ENCODE assay signal across 20 cellular contexts in the genomic region with DNA sequence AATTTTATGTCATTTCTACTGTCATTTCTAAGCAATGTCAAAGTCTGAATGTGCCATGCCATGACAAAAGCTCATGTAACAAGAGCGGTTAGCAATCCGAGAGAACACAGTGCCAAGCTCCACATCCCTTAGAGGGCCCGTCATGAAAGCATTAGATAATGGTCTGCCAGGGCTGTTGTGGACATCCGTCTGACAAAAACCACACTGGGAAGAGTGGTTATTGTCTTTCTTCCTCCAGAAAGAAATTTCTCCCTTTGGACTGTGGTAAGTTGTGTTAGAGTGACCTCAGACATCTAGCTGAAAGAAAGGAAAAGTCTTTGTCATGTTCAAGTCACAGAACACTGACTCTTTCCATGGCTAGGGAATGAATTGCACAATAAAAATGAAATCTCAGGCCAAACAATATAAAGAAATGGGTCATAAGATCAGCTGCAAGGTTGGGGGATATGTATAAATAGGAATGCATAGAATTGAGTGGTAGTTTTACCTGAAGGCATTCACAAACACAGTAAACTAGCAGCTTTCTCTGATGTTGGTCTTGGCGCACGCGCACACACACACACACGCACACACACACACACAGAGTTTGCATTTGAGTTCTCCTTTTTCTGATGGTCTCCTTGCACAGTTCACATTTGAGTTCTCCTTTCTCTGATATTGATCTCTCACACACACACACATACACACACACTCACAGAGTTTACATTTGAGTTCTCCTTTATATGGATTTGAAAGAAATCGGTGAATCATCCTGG. TPM values are rescaled to one million over a fixed set of nuclear protein-coding genes. Genes with fewer than 3 reads are reported as not detected.
DNase-seq lines count a peak whose midpoint lies in the region; ATAC-seq and TF ChIP-seq lines count a peak whose summit lies in the region.
"Had no signal": no experiment of that assay in that cellular context is flagged by ENCODE, and none has a peak within 500 bp of the region (broad histone marks: within the 10 kb centered on the region; RNA-seq: fewer than 3 reads in every experiment).

No MANE protein-coding gene starts in this region.

- no peak for TF ChIP-seq POLR2A in heart left ventricle (IDR thresholded peaks at IDR 0.05)

- H3K4me3 Mint-ChIP-seq in activated T-cell treated with anti-CD3 and anti-CD28 coated beads, Interleukin-2, amount 50 U/mL, for 4 hours = no peak overlapping the region
- H3K4me3 Mint-ChIP-seq: activated naive CD8-positive, alpha-beta T cell treated with anti-CD3 and anti-CD28 coated beads, Interleukin-2, amount 50 U/mL, for 24 hours; stimulated activated effector memory CD8-positive, alpha-beta T cell treated with anti-CD3 and anti-CD28 coated beads, Interleukin-12 subunit alpha, Interleukin-12 subunit beta, amount 100 ng/mL, for 72 hours had no signal

- H4K8ac ChIP-seq in trophoblast cell (ENCODE audit: low read depth, low read length) = no peak overlapping the region

- no peak overlapping the region for H2AFZ ChIP-seq in trophoblast cell (ENCODE audit: insufficient read depth, low read length, poor library complexity)
- H2AFZ ChIP-seq: GM23248 had no signal

- H2BK5ac ChIP-seq in trophoblast cell (ENCODE audit: low read depth, low read length, poor library complexity) = no peak overlapping the region

- peaks cover 0 to 42% (median 12%) of the 10 kb centered on the region in 12 donors for H3K4me1 ChIP-seq in heart left ventricle
- peaks cover 18 to 32% of the 10 kb centered on the region in 2 experiments for H3K4me1 ChIP-seq in trophoblast cell (ENCODE audit: control insufficient read depth in 1 of 2, insufficient read depth in 2 of 2, low read length in 2 of 2)
- H3K4me1 ChIP-seq: right lobe of liver had no signal

- H2AK5ac ChIP-seq in trophoblast cell (ENCODE audit: low read length) = no peak overlapping the region

- peaks cover 0 to 11% (median 0%) of the 10 kb centered on the region in 9 donors for H3K36me3 ChIP-seq in heart left ventricle
- H3K36me3 ChIP-seq in trophoblast cell (ENCODE audit: control insufficient read depth in 1 of 2, insufficient read depth in 2 of 2, low read length in 2 of 2) = peaks cover 6% of the 10 kb centered on the region in 2 experiments
- H3K36me3 ChIP-seq: right lobe of liver, thyroid gland had no signal

- no peak for TF ChIP-seq CTCF in heart left ventricle (IDR thresholded peaks at IDR 0.05)

- no peak overlapping the region for H3K14ac ChIP-seq in trophoblast cell (ENCODE audit: low read length)

- H3K9me3 ChIP-seq in heart left ventricle = no peaks in the 10 kb centered on the region
- H3K9me3 ChIP-seq in trophoblast cell (ENCODE audit: insufficient read depth, low read depth, low read length) = no peaks in the 10 kb centered on the region
- H3K9me3 ChIP-seq: right lobe of liver, thyroid gland had no signal

- no peaks in the 10 kb centered on the region for H3K36me3 Mint-ChIP-seq in activated T-cell treated with anti-CD3 and anti-CD28 coated beads, Interleukin-2, amount 50 U/mL, for 4 hours (ENCODE audit: insufficient read depth)
- H3K36me3 Mint-ChIP-seq: stimulated activated effector memory CD8-positive, alpha-beta T cell treated with anti-CD3 and anti-CD28 coated beads, Interleukin-12 subunit alpha, Interleukin-12 subunit beta, amount 100 ng/mL, for 72 hours had no signal

- peaks cover 20% of the 10 kb centered on the region for H3K79me1 ChIP-seq in trophoblast cell (ENCODE audit: low read length)

- H3K4me3 ChIP-seq in heart left ventricle (no peak overlapping the region), trophoblast cell (ENCODE audit: low read depth, low read length) (no peak overlapping the region)
- H3K4me3 ChIP-seq: GM23248, right lobe of liver, thyroid gland had no signal

- H3K79me2 ChIP-seq in trophoblast cell (ENCODE audit: control insufficient read depth, insufficient read depth, low read length, poor library complexity) = peaks cover 3% of the 10 kb centered on the region

- H3K4ac ChIP-seq in trophoblast cell (ENCODE audit: low read depth, low read length) = no peak overlapping the region

- no peak overlapping the region for H2BK12ac ChIP-seq in trophoblast cell (ENCODE audit: low read length)

- H3K27me3 ChIP-seq in heart left ventricle (peaks cover 0 to 5% (median 0%) of the 10 kb centered on the region in 9 donors), trophoblast cell (ENCODE audit: insufficient read depth, low read length) (no peaks in the 10 kb centered on the region)
- H3K27me3 ChIP-seq: right lobe of liver, thyroid gland had no signal

- DNase-seq in Right ventricle myocardium inferior (ENCODE audit: missing footprints) = no peak
- no peak for DNase-seq in cardiac septum (ENCODE audit: low spot score)
- peak in 4 of 5 donors; percentile 34 to 52 (median 44) for DNase-seq in heart left ventricle
- no peak for DNase-seq in trophoblast cell
- DNase-seq in activated T-cell treated with anti-CD3 and anti-CD28 coated beads, Interleukin-2, amount 50 U/mL, for 4 hours = no peak
- no peak for DNase-seq in activated effector memory CD4-positive, alpha-beta T cell treated with Interleukin-2 at 50 U/mL for 16 hours
- DNase-seq: activated naive CD8-positive, alpha-beta T cell treated with anti-CD3 and anti-CD28 coated beads, Interleukin-2, amount 50 U/mL, for 24 hours; COR-L47; GM23248; NCI-H146; NCI-H748 treated with DMSO at 0.1 percent for 48 hours; PC-3; right lobe of liver; T-helper 9 cell; thyroid gland had no signal

- H3K4me2 ChIP-seq in trophoblast cell (ENCODE audit: low read length) = no peak overlapping the region

- ATAC-seq in Right ventricle myocardium inferior (peak; percentile 39), heart left ventricle (peak; percentile 38 to 64 (median 49)), GM21360 (IDR thresholded peaks at IDR 0.05; ENCODE audit: unreplicated experiment) (no peak), HG03097 (IDR thresholded peaks at IDR 0.05; ENCODE audit: low FRiP score, unreplicated experiment) (no peak)
- ATAC-seq in activated T-cell treated with anti-CD3 and anti-CD28 coated beads, Interleukin-2, amount 50 U/mL, for 4 hours = no peak
- ATAC-seq: activated CD4-positive, CD25-positive, alpha-beta regulatory T cell treated with anti-CD3 and anti-CD28 coated beads, Interleukin-2, amount 50 U/mL, for 24 hours; activated naive CD8-positive, alpha-beta T cell treated with anti-CD3 and anti-CD28 coated beads, Interleukin-2, amount 50 U/mL, for 24 hours; PC-3; right lobe of liver; stimulated activated effector memory CD8-positive, alpha-beta T cell treated with anti-CD3 and anti-CD28 coated beads, Interleukin-12 subunit alpha, Interleukin-12 subunit beta, amount 100 ng/mL, for 72 hours had no signal

- peaks cover 7% of the 10 kb centered on the region for H3K4me1 Mint-ChIP-seq in activated T-cell treated with anti-CD3 and anti-CD28 coated beads, Interleukin-2, amount 50 U/mL, for 4 hours (ENCODE audit: low read depth)

- H2BK120ac ChIP-seq in trophoblast cell (ENCODE audit: insufficient read depth, low read length, poor library complexity) = no peak overlapping the region

- WGBS in heart left ventricle, 4 donors = 64 to 72% (median 66%) methylated on average over 9 of the region's 9 CpGs
- WGBS in trophoblast cell (ENCODE audit: extremely low coverage, insufficient coverage, insufficient read length) = no CpG with 5 or more reads among the region's 9 CpGs

- H3K27ac ChIP-seq in heart left ventricle (peak overlapping the region in 11 of 12 donors; percentile 2 to 88 (median 52)), trophoblast cell (ENCODE audit: low read depth, low read length) (peak overlapping the region; percentile 64)
- H3K27ac ChIP-seq: 22Rv1, GM23248, right lobe of liver, thyroid gland had no signal

- no peak overlapping the region for H3K9ac ChIP-seq in trophoblast cell (ENCODE audit: low read length)
- H3K9ac ChIP-seq: GM23248 had no signal

- H4K91ac ChIP-seq in trophoblast cell (ENCODE audit: low read depth, low read length) = no peak overlapping the region

- H3K18ac ChIP-seq in trophoblast cell (ENCODE audit: low read length) = no peak overlapping the region

- no peaks in the 10 kb centered on the region for H3K9me3 Mint-ChIP-seq in activated T-cell treated with anti-CD3 and anti-CD28 coated beads, Interleukin-2, amount 50 U/mL, for 4 hours
- H3K9me3 Mint-ChIP-seq: activated naive CD8-positive, alpha-beta T cell treated with anti-CD3 and anti-CD28 coated beads, Interleukin-2, amount 50 U/mL, for 24 hours; stimulated activated effector memory CD8-positive, alpha-beta T cell treated with anti-CD3 and anti-CD28 coated beads, Interleukin-12 subunit alpha, Interleukin-12 subunit beta, amount 100 ng/mL, for 72 hours had no signal

- H4K12ac ChIP-seq in trophoblast cell (ENCODE audit: low read depth, low read length) = no peak overlapping the region

- no peak overlapping the region for H3K23ac ChIP-seq in trophoblast cell (ENCODE audit: low read length)

- peaks cover 29% of the 10 kb centered on the region for H3K27me3 Mint-ChIP-seq in activated T-cell treated with anti-CD3 and anti-CD28 coated beads, Interleukin-2, amount 50 U/mL, for 4 hours (ENCODE audit: low read depth)

- intact Hi-C loops in Right ventricle myocardium inferior (cut with DNase I) (loop anchor here (5.0 kb wide), 1 partner anchor 36 kb away; no protein-coding TSS in a partner anchor), cardiac septum (cut with DNase I) (loop anchor here (5.0 kb wide), 1 partner anchor 41 kb away; no protein-coding TSS in a partner anchor), heart left ventricle (cut with DNase I) (loop anchor here in 5 of 10 donors (5.0 to 10.0 kb wide), 6 partner anchors 36 to 197 kb away; no protein-coding TSS in a partner anchor)

RNA-seq across cellular contexts. Expression of gene SLC1A3, which starts 5.3 kb away (rescaled TPM):
- 95.4 TPM for total RNA-seq in Right ventricle myocardium inferior
- 53.0 TPM for total RNA-seq in cardiac septum
- total RNA-seq in heart left ventricle = 100 to 1,000 TPM in 2 of 9 donors, 10 to 100 TPM in 7; 49.5 to 120 (median 66.1) TPM
- 100 to 1,000 TPM in 1 of 2 donors, 10 to 100 TPM in 1; 56.2 to 153 TPM for polyA plus RNA-seq in heart left ventricle
- 49.7 and 52.2 TPM in 2 replicates for polyA plus RNA-seq in trophoblast cell (2013)
- total RNA-seq in activated T-cell treated with anti-CD3 and anti-CD28 coated beads, Interleukin-2, amount 50 U/mL, for 4 hours = 1 to 10 TPM in 1 of 3 donors, under 1 TPM in 2; 0.56 to 1.4 (median 0.76) TPM

Comparison
In these comparisons a context has a peak if more than half of its experiments do, and no peak if none do; other contexts are left out.
1. DNase-seq: peak in heart left ventricle (4 of 5); none in Right ventricle myocardium inferior (single experiment), cardiac septum (single experiment), trophoblast cell (0 of 2), activated T-cell treated with anti-CD3 and anti-CD28 coated beads, Interleukin-2, amount 50 U/mL, for 4 hours (single experiment) and activated effector memory CD4-positive, alpha-beta T cell treated with Interleukin-2 at 50 U/mL for 16 hours (single experiment).
2. ATAC-seq: peak in Right ventricle myocardium inferior (single experiment) and heart left ventricle (4 of 4); none in GM21360 (single experiment), activated T-cell treated with anti-CD3 and anti-CD28 coated beads, Interleukin-2, amount 50 U/mL, for 4 hours (0 of 2) and HG03097 (single experiment).
3. RNA of gene SLC1A3, which starts 5.3 kb away (total RNA-seq): 95.4 TPM in Right ventricle myocardium inferior (single experiment), 49.5 to 120 TPM in heart left ventricle and 53.0 TPM in cardiac septum (single experiment); 0.56 to 1.4 TPM in activated T-cell treated with anti-CD3 and anti-CD28 coated beads, Interleukin-2, amount 50 U/mL, for 4 hours; every median in the first group is over 10 times any median in the second.